8 cellular contexts compared by ENCODE assay signal in genomic region chr10:119654540-119654939, GRCh38. TPM values are rescaled to one million over a fixed set of nuclear protein-coding genes. Genes with fewer than 3 reads are reported as not detected.
DNase-seq lines count a peak whose midpoint lies in the region; ATAC-seq and TF ChIP-seq lines count a peak whose summit lies in the region.

No MANE protein-coding gene starts in this region.

- H3K27ac ChIP-seq in heart left ventricle (peak overlapping the region in 11 of 12 donors; percentile 47 to 99 (median 98)), adrenal gland (peak overlapping the region in 4 of 5 donors; percentile 68 to 99 (median 88)), lower lobe of right lung (peak overlapping the region; percentile 68), uterus (peak overlapping the region; percentile 77 to 99)

- H3K4me1 ChIP-seq in heart left ventricle (peaks cover 16 to 79% (median 66%) of the 10 kb centered on the region in 12 donors), adrenal gland (replicated peaks in 1 of 2) (peaks cover 37 to 70% of the 10 kb centered on the region in 2 donors), lower lobe of right lung (peaks cover 67% of the 10 kb centered on the region), uterus (peaks cover 9 to 22% of the 10 kb centered on the region in 2 donors)

- intact Hi-C loops in heart left ventricle (cut with DNase I) (loop anchor here in 7 of 10 donors (1.0 to 10.0 kb wide), 7 partner anchors 16 to 218 kb away; partner anchors contain the start of genes TIAL1 (in 3 of the 7), INPP5F (in 1 of the 7) and MCMBP (in 1 of the 7)), left ventricle myocardium superior (cut with micrococcal nuclease) (no loop called here), adrenal gland (cut with DNase I) (no loop called here), lower lobe of right lung (cut with DNase I) (no loop called here), uterus (cut with DNase I; ENCODE audit: low total_unique reads) (loop anchor here (5.0 kb wide), 1 partner anchor 57 kb away; the partner anchor contains the start of gene TIAL1)

- ATAC-seq in heart left ventricle (peak in 2 of 4 donors; percentile 2 to 25), left ventricle myocardium superior (no peak), lower lobe of right lung (peak; percentile 56 to 69), HG02870 (IDR thresholded peaks at IDR 0.05; ENCODE audit: unreplicated experiment) (no peak)

- H3K27me3 ChIP-seq in heart left ventricle (no peaks in the 10 kb centered on the region), adrenal gland (no peaks in the 10 kb centered on the region), lower lobe of right lung (ENCODE audit: low read depth) (no peaks in the 10 kb centered on the region), uterus (no peaks in the 10 kb centered on the region)

- 29 to 40% (median 34%) methylated on average over 6 of the region's 6 CpGs for WGBS in heart left ventricle, 4 donors
- 82 to 86% (median 84%) methylated on average over 3 to 6 of the region's 6 CpGs for WGBS in adrenal gland, 4 donors

- DNase-seq in heart left ventricle (peak in 4 of 5 donors; percentile 39 to 66 (median 47)), left ventricle myocardium superior (no peak), adrenal gland (peak in 1 of 7 donors; percentile 27), lower lobe of right lung (peak; percentile 77), uterus (peak in 1 of 2 donors; percentile 55), COLO829 (ENCODE audit: low spot score) (no peak)
- no peak for DNase-seq in NK-92 treated with Interleukin-12 subunit alpha and Interleukin-12 subunit beta, amount 100 ng/mL, for 24 hours (lab: John Stamatoyannopoulos, UW)

- TF ChIP-seq POLR2A in heart left ventricle (IDR thresholded peaks at IDR 0.05) (peak in 1 of 2 donors; percentile 21), adrenal gland (IDR thresholded peaks at IDR 0.05) (no peak), uterus (IDR thresholded peaks at IDR 0.05) (peak in 1 of 2 donors; percentile 10)

- TF ChIP-seq CTCF in heart left ventricle (IDR thresholded peaks at IDR 0.05): no peak
- no peak for TF ChIP-seq CTCF in adrenal gland (IDR thresholded peaks at IDR 0.05)
- no peak for TF ChIP-seq CTCF in lower lobe of right lung (IDR thresholded peaks at IDR 0.05)
- no peak for TF ChIP-seq CTCF in uterus (IDR thresholded peaks at IDR 0.05)

- H3K4me3 ChIP-seq in heart left ventricle: peak overlapping the region in 9 of 12 donors; percentile 12 to 98 (median 74)
- no peak overlapping the region for H3K4me3 ChIP-seq in adrenal gland
- peak overlapping the region; percentile 90 for H3K4me3 ChIP-seq in lower lobe of right lung
- no peak overlapping the region for H3K4me3 ChIP-seq in uterus

- H3K9me3 ChIP-seq in heart left ventricle (no peaks in the 10 kb centered on the region), adrenal gland (replicated peaks in 1 of 3) (no peaks in the 10 kb centered on the region), lower lobe of right lung (no peaks in the 10 kb centered on the region), uterus (no peaks in the 10 kb centered on the region)

- H3K36me3 ChIP-seq in heart left ventricle (peaks cover 0 to 20% (median 0%) of the 10 kb centered on the region in 9 donors), adrenal gland (replicated peaks in 1 of 2) (no peaks in the 10 kb centered on the region), lower lobe of right lung (peaks cover 14% of the 10 kb centered on the region), uterus (no peaks in the 10 kb centered on the region)

RNA-seq across cellular contexts. Expression of gene BAG3, which starts 3.4 kb away (rescaled TPM):
- total RNA-seq in heart left ventricle: 100 to 1,000 TPM in 8 of 9 donors, 10 to 100 TPM in 1; 85.1 to 219 (median 141) TPM
- 100 to 1,000 TPM in 1 of 2 donors, 10 to 100 TPM in 1; 78.8 to 271 TPM for polyA plus RNA-seq in heart left ventricle
- total RNA-seq in left ventricle myocardium superior: 151 TPM
- 10 to 100 TPM; 25.6 to 49.3 (median 33.7) TPM for total RNA-seq in adrenal gland
- 10 to 100 TPM; 13.5 to 48.0 (median 15.0) TPM for polyA plus RNA-seq in adrenal gland
- total RNA-seq in lower lobe of right lung: 30.2 TPM
- total RNA-seq in uterus: 10 to 100 TPM in 3 of 4 donors, 1 to 10 TPM in 1; 6.6 to 44.1 (median 22.4) TPM

RNA-seq across cellular contexts. Expression of gene TIAL1, which starts 57.8 kb away (rescaled TPM):
- 10 to 100 TPM; 36.9 to 86.3 (median 67.3) TPM for total RNA-seq in heart left ventricle
- polyA plus RNA-seq in heart left ventricle: 10 to 100 TPM; 24.8 to 47.6 TPM
- total RNA-seq in left ventricle myocardium superior: 78.1 TPM
- total RNA-seq in adrenal gland: 10 to 100 TPM; 30.7 to 99.8 (median 76.9) TPM
- polyA plus RNA-seq in adrenal gland: 10 to 100 TPM; 45.4 to 92.6 (median 47.8) TPM
- 99.0 TPM for total RNA-seq in lower lobe of right lung
- 100 to 1,000 TPM in 3 of 4 donors, 10 to 100 TPM in 1; 31.8 to 177 (median 143) TPM for total RNA-seq in uterus

Comparison
In these comparisons a context has a peak if more than half of its experiments do, and no peak if none do; other contexts are left out.
1. DNase-seq: peak in heart left ventricle (4 of 5) and lower lobe of right lung (single experiment); none in left ventricle myocardium superior (single experiment), NK-92 treated with Interleukin-12 subunit alpha and Interleukin-12 subunit beta, amount 100 ng/mL, for 24 hours (single experiment) and COLO829 (single experiment).
2. intact Hi-C loops: an anchor here in heart left ventricle (1.0 to 10.0 kb wide) and uterus (5.0 kb wide); none called in left ventricle myocardium superior, adrenal gland and lower lobe of right lung.
3. ATAC-seq: peak in lower lobe of right lung (2 of 2); none in left ventricle myocardium superior (single experiment) and HG02870 (single experiment).
4. H3K4me3 ChIP-seq: peak in heart left ventricle (9 of 12) and lower lobe of right lung (single experiment); none in adrenal gland (0 of 4) and uterus (0 of 2).
5. Peak in every context shown above with its lines, with median percentiles within 50 percentile points of each other: H3K27ac ChIP-seq.